32 cellular contexts compared by ENCODE assay signal in genomic region chr10:87979847-87980246, GRCh38.
"Had no signal": no experiment of that assay in that cellular context is flagged by ENCODE, and none has a peak within 500 bp of the region (broad histone marks: within the 10 kb centered on the region; RNA-seq: fewer than 3 reads in every experiment).

No MANE protein-coding gene starts in this region.

- H3K36me3 Mint-ChIP-seq: brain had no signal

- H3K27ac Mint-ChIP-seq: activated B cell treated with CpG ODN at 0.5 μM for 24 hours; activated CD4-positive, alpha-beta memory T cell treated with anti-CD3 and anti-CD28 coated beads, Interleukin-2, amount 10 ng/mL, durations not matched to agents 7 days and 5 days; activated CD4-positive, alpha-beta T cell treated with anti-CD3 and anti-CD28 coated beads, Interleukin-2, amount 10 ng/mL, durations not matched to agents 7 days and 5 days; activated naive CD8-positive, alpha-beta T cell; activated T-cell treated with anti-CD3 and anti-CD28 coated beads, Interleukin-2, amount 50 U/mL, for 24 hours; activated T-cell treated with anti-CD3 and anti-CD28 coated beads, Interleukin-2, amount 50 U/mL, for 72 hours; brain; effector memory CD8-positive, alpha-beta T cell; T-helper 17 cell; T-helper 2 cell treated with Interferon-gamma antibody and Interleukin-4, amounts not matched to agents 5 μg/mL and 100 μg/mL, for 36 hours had no signal

- H3K4me1 Mint-ChIP-seq: brain had no signal

- H3K4me1 ChIP-seq: breast epithelium, esophagus squamous epithelium, gastroesophageal sphincter had no signal

- DNase-seq: activated B cell treated with CpG ODN at 0.5 μM for 24 hours; activated CD4-positive, alpha-beta memory T cell treated with anti-CD3 and anti-CD28 coated beads, Interleukin-2, amount 10 ng/mL, durations not matched to agents 7 days and 5 days; activated CD4-positive, alpha-beta T cell treated with anti-CD3 and anti-CD28 coated beads, Interleukin-2, amount 10 ng/mL, durations not matched to agents 7 days and 5 days; activated CD4-positive, alpha-beta T cell treated with anti-CD3 and anti-CD28 coated beads, Interleukin-2, amount 50 U/mL, for 4 hours; activated CD8-positive, alpha-beta memory T cell treated with anti-CD3 and anti-CD28 coated beads, Interleukin-2, amount 50 U/mL, for 48 hours; activated effector memory CD4-positive, alpha-beta T cell treated with Interleukin-2 at 50 U/mL for 16 hours; activated gamma-delta T cell treated with Interleukin-2 at 50 U/mL for 16 hours; activated naive CD4-positive, alpha-beta T cell treated with anti-CD3 and anti-CD28 coated beads, Interleukin-2, amount 50 U/mL, for 16 hours; activated naive CD4-positive, alpha-beta T cell treated with Interleukin-2 at 50 U/mL for 16 hours; activated T-cell treated with anti-CD3 and anti-CD28 coated beads for 4 hours; activated T-cell treated with anti-CD3 and anti-CD28 coated beads, Interleukin-2, amount 50 U/mL, for 24 hours; activated T-cell treated with anti-CD3 and anti-CD28 coated beads, Interleukin-2, amount 50 U/mL, for 72 hours; amniotic stem cell; aorta; cortex of kidney; dermis blood vessel endothelial cell; effector CD4-positive, alpha-beta T cell; effector memory CD8-positive, alpha-beta T cell; esophagus squamous epithelium; foreskin melanocyte; heart right ventricle; T-helper 1 cell; T-helper 17 cell; T1000; WERI-Rb-1 had no signal

- FAIRE-seq: colon had no signal

- H3K9me3 Mint-ChIP-seq: activated B cell treated with CpG ODN at 0.5 μM for 24 hours; activated T-cell treated with anti-CD3 and anti-CD28 coated beads, Interleukin-2, amount 50 U/mL, for 72 hours; brain; effector memory CD8-positive, alpha-beta T cell; T-helper 2 cell treated with Interferon-gamma antibody and Interleukin-4, amounts not matched to agents 5 μg/mL and 100 μg/mL, for 36 hours had no signal

- H3K9me3 ChIP-seq: breast epithelium, esophagus squamous epithelium, gastroesophageal sphincter, heart right ventricle had no signal

- H3K4me3 Mint-ChIP-seq: activated B cell treated with CpG ODN at 0.5 μM for 24 hours; activated CD4-positive, alpha-beta memory T cell treated with anti-CD3 and anti-CD28 coated beads, Interleukin-2, amount 10 ng/mL, durations not matched to agents 7 days and 5 days; activated CD4-positive, alpha-beta T cell treated with anti-CD3 and anti-CD28 coated beads, Interleukin-2, amount 10 ng/mL, durations not matched to agents 7 days and 5 days; activated naive CD8-positive, alpha-beta T cell; activated T-cell treated with anti-CD3 and anti-CD28 coated beads, Interleukin-2, amount 50 U/mL, for 24 hours; activated T-cell treated with anti-CD3 and anti-CD28 coated beads, Interleukin-2, amount 50 U/mL, for 72 hours; brain; effector memory CD8-positive, alpha-beta T cell; T-helper 17 cell; T-helper 2 cell treated with Interferon-gamma antibody and Interleukin-4, amounts not matched to agents 5 μg/mL and 100 μg/mL, for 36 hours had no signal

- H3K36me3 ChIP-seq: breast epithelium, esophagus squamous epithelium, gastroesophageal sphincter, heart right ventricle, WERI-Rb-1 had no signal

- H3K27me3 Mint-ChIP-seq: activated B cell treated with CpG ODN at 0.5 μM for 24 hours; activated CD4-positive, alpha-beta memory T cell treated with anti-CD3 and anti-CD28 coated beads, Interleukin-2, amount 10 ng/mL, durations not matched to agents 7 days and 5 days; activated CD4-positive, alpha-beta T cell treated with anti-CD3 and anti-CD28 coated beads, Interleukin-2, amount 10 ng/mL, durations not matched to agents 7 days and 5 days; activated naive CD8-positive, alpha-beta T cell; activated T-cell treated with anti-CD3 and anti-CD28 coated beads, Interleukin-2, amount 50 U/mL, for 24 hours; brain had no signal

- ATAC-seq: activated CD4-positive, CD25-positive, alpha-beta regulatory T cell treated with anti-CD3 and anti-CD28 coated beads, Interleukin-2, amount 50 U/mL, for 24 hours; effector memory CD8-positive, alpha-beta T cell; gastroesophageal sphincter; heart right ventricle; T-helper 17 cell had no signal

- H3K4me3 ChIP-seq: breast epithelium, esophagus squamous epithelium, gastroesophageal sphincter, heart right ventricle had no signal

- H3K27me3 ChIP-seq: breast epithelium, esophagus squamous epithelium, gastroesophageal sphincter, heart right ventricle had no signal

- H3K27ac ChIP-seq: breast epithelium, esophagus squamous epithelium, gastroesophageal sphincter, heart right ventricle, WERI-Rb-1 had no signal
